Comparison of ENCODE assay signal across 11 cellular contexts in the genomic region with DNA sequence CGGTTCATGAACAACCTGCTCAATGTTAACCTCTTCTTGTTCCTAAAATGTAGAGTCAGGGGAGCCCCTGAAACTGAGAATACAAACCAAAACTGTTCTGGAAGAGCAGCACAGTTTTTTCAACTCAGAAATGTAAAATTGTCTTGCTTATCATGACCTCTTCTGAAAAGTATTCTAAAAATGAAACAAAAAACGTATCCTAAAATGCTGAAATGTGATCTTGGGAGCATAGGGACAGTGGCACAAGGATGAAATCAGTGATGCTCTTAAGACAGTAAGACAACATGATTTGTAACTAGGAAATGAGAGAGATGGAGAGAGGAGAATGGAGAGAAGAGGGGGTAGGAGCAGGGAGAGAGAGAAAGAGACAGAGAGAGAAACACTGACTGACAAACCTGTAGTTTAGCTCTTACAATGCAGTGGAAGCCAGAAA. TPM values are rescaled to one million over a fixed set of nuclear protein-coding genes. Genes with fewer than 3 reads are reported as not detected.
DNase-seq lines count a peak whose midpoint lies in the region; ATAC-seq and TF ChIP-seq lines count a peak whose summit lies in the region.
"Had no signal": no experiment of that assay in that cellular context is flagged by ENCODE, and none has a peak within 500 bp of the region (broad histone marks: within the 10 kb centered on the region; RNA-seq: fewer than 3 reads in every experiment).

No MANE protein-coding gene starts in this region.

- intact Hi-C loops in upper lobe of right lung (cut with DNase I) = no loop called here

- peaks cover 21% of the 10 kb centered on the region for H3K36me3 Mint-ChIP-seq in activated naive CD8-positive, alpha-beta T cell
- peaks cover 41% of the 10 kb centered on the region for H3K36me3 Mint-ChIP-seq in activated naive CD8-positive, alpha-beta T cell treated with anti-CD3 and anti-CD28 coated beads for 36 hours

- no peaks in the 10 kb centered on the region for H3K9me3 ChIP-seq in fibroblast of lung (ENCODE audit: control insufficient read depth, insufficient read depth, low read depth, low read length)
- H3K9me3 ChIP-seq in upper lobe of right lung = no peaks in the 10 kb centered on the region
- H3K9me3 ChIP-seq: BLaER1, psoas muscle had no signal

- peak overlapping the region; percentile 39 for H3K4me2 ChIP-seq in fibroblast of lung (ENCODE audit: extremely low read depth, insufficient read depth, low read length)
- H3K4me2 ChIP-seq: BLaER1 had no signal

- H3K4me1 Mint-ChIP-seq in activated naive CD8-positive, alpha-beta T cell (ENCODE audit: low read depth) = peaks cover 25% of the 10 kb centered on the region
- peaks cover 34% of the 10 kb centered on the region for H3K4me1 Mint-ChIP-seq in activated naive CD8-positive, alpha-beta T cell treated with anti-CD3 and anti-CD28 coated beads for 36 hours

- peak; percentile 42 for ATAC-seq in HG03103 (IDR thresholded peaks at IDR 0.05; ENCODE audit: low read depth, unreplicated experiment)
- no peak for ATAC-seq in upper lobe of right lung
- no peak for ATAC-seq in HG03565 (IDR thresholded peaks at IDR 0.05; ENCODE audit: unreplicated experiment)
- ATAC-seq: psoas muscle had no signal

- H3K27me3 Mint-ChIP-seq in activated naive CD8-positive, alpha-beta T cell = no peaks in the 10 kb centered on the region
- H3K27me3 Mint-ChIP-seq in activated naive CD8-positive, alpha-beta T cell treated with anti-CD3 and anti-CD28 coated beads for 36 hours = no peaks in the 10 kb centered on the region

- H2AFZ ChIP-seq in fibroblast of lung (ENCODE audit: low read length) = no peak overlapping the region

- H3K4me3 ChIP-seq in fibroblast of lung (replicated peaks in 1 of 4; ENCODE audit: control extremely low read depth in 1 of 4, insufficient read depth in 1 of 4, low read depth in 3 of 4, low read length in 4 of 4) = no peak overlapping the region
- no peak overlapping the region for H3K4me3 ChIP-seq in upper lobe of right lung
- H3K4me3 ChIP-seq: BLaER1, psoas muscle had no signal

- H3K9ac ChIP-seq in fibroblast of lung (ENCODE audit: insufficient read depth, low read length) = no peak overlapping the region
- H3K9ac ChIP-seq: BLaER1 had no signal

- no peaks in the 10 kb centered on the region for H4K20me1 ChIP-seq in fibroblast of lung (ENCODE audit: control insufficient read depth, extremely low read depth, insufficient read depth, low read length)
- H4K20me1 ChIP-seq: BLaER1 had no signal

- H3K27ac Mint-ChIP-seq in activated naive CD8-positive, alpha-beta T cell = peak overlapping the region; percentile 35
- H3K27ac Mint-ChIP-seq in activated naive CD8-positive, alpha-beta T cell treated with anti-CD3 and anti-CD28 coated beads for 36 hours = no peak overlapping the region

- TF ChIP-seq CTCF in fibroblast of lung (conservative IDR thresholded peaks at IDR 0.05 in 1 of 2, IDR thresholded peaks at IDR 0.05 in 1 of 2; ENCODE audit: low read depth in 1 of 2, low read length in 2 of 2) (no peak), upper lobe of right lung (IDR thresholded peaks at IDR 0.05) (no peak)

- no peak overlapping the region for H3K27ac ChIP-seq in fibroblast of lung (ENCODE audit: insufficient read depth, low read length)
- H3K27ac ChIP-seq in upper lobe of right lung = peak overlapping the region; percentile 24
- H3K27ac ChIP-seq: BLaER1, psoas muscle had no signal

- H3K36me3 ChIP-seq in fibroblast of lung (ENCODE audit: control insufficient read depth, insufficient read depth, low read length) = no peaks in the 10 kb centered on the region
- peaks cover 6% of the 10 kb centered on the region for H3K36me3 ChIP-seq in upper lobe of right lung

- H3K4me1 ChIP-seq in fibroblast of lung (ENCODE audit: control insufficient read depth, extremely low read depth, insufficient read depth, low read length) = peaks cover 3% of the 10 kb centered on the region
- H3K4me1 ChIP-seq in upper lobe of right lung = peaks cover 56% of the 10 kb centered on the region
- H3K4me1 ChIP-seq: psoas muscle had no signal

- no peaks in the 10 kb centered on the region for H3K9me3 Mint-ChIP-seq in activated naive CD8-positive, alpha-beta T cell (ENCODE audit: low read depth)
- no peaks in the 10 kb centered on the region for H3K9me3 Mint-ChIP-seq in activated naive CD8-positive, alpha-beta T cell treated with anti-CD3 and anti-CD28 coated beads for 36 hours

- no peak overlapping the region for H3K4me3 Mint-ChIP-seq in activated naive CD8-positive, alpha-beta T cell
- H3K4me3 Mint-ChIP-seq in activated naive CD8-positive, alpha-beta T cell treated with anti-CD3 and anti-CD28 coated beads for 36 hours = no peak overlapping the region

- H3K27me3 ChIP-seq in fibroblast of lung (ENCODE audit: control insufficient read depth, insufficient read depth, low read length) (no peaks in the 10 kb centered on the region), upper lobe of right lung (no peaks in the 10 kb centered on the region)
- H3K27me3 ChIP-seq: BLaER1 had no signal

- H3K79me2 ChIP-seq in fibroblast of lung (ENCODE audit: control insufficient read depth, insufficient read depth, low read length) = no peaks in the 10 kb centered on the region

- no peak for DNase-seq in activated naive CD8-positive, alpha-beta T cell treated with anti-CD3 and anti-CD28 coated beads for 36 hours
- DNase-seq in fibroblast of lung (ENCODE audit: low read depth in 2 of 2) = no peak
- DNase-seq in upper lobe of right lung = no peak
- no peak for DNase-seq in Ammon's horn (ENCODE audit: low spot score)
- DNase-seq in NCI-H2227 treated with DMSO at 0.1 percent for 48 hours (lab: John Stamatoyannopoulos, UW) = no peak
- DNase-seq: NCI-H510A treated with DMSO at 0.1 percent for 48 hours, psoas muscle had no signal

RNA-seq across cellular contexts. Expression of gene NCOA7, which starts 27.5 kb away (rescaled TPM):
- 10 to 100 TPM; 73.7 to 76.4 TPM for total RNA-seq in activated naive CD8-positive, alpha-beta T cell treated with anti-CD3 and anti-CD28 coated beads for 36 hours
- 38.5 and 49.9 TPM in 2 replicates for total RNA-seq in fibroblast of lung
- 12.8 and 13.7 TPM in 2 replicates for polyA plus RNA-seq in fibroblast of lung
- polyA plus RNA-seq in fibroblast of lung (2012) = 12.6 and 14.7 TPM in 2 replicates
- 1.3 and 6.9 TPM in 2 replicates for polyA minus RNA-seq in fibroblast of lung (ENCODE audit: low replicate concordance)
- total RNA-seq in upper lobe of right lung = 80.8 TPM
